ENCODE assay signal across 9 cellular contexts in genomic region chr22:20430641-20431519, GRCh38. TPM values are rescaled to one million over a fixed set of nuclear protein-coding genes. Genes with fewer than 3 reads are reported as not detected.
DNase-seq lines count a peak whose midpoint lies in the region; ATAC-seq and TF ChIP-seq lines count a peak whose summit lies in the region.
"Had no signal": no experiment of that assay in that cellular context is flagged by ENCODE, and none has a peak within 500 bp of the region (broad histone marks: within the 10 kb centered on the region; RNA-seq: fewer than 3 reads in every experiment).

No MANE protein-coding gene starts in this region.

- dilution Hi-C loops in mammary epithelial cell (cut with HindIII; ENCODE audit: low sequenced_read_pairs) = loop anchor here (5.0 kb wide), 1 partner anchor 36 kb away; no protein-coding TSS in a partner anchor

- no peak overlapping the region for H3K9ac ChIP-seq in mammary epithelial cell (ENCODE audit: insufficient read depth, low read length)

- H3K79me2 ChIP-seq in mammary epithelial cell (ENCODE audit: insufficient read depth, low read length) = no peaks in the 10 kb centered on the region

- ATAC-seq in left lung (peak; percentile 79), HG02981 (IDR thresholded peaks at IDR 0.05; ENCODE audit: unreplicated experiment) (no peak)

- H4K20me1 ChIP-seq in mammary epithelial cell (ENCODE audit: insufficient read depth, low read length) = peaks cover 4% of the 10 kb centered on the region

- CTCF ChIA-PET in mammary epithelial cell (lab: Charles Lee; ENCODE audit: low non-redundant PET) = no interaction called here

- whole genome bisulfite sequencing in mammary epithelial cell (ENCODE audit: low coverage, missing lambda C conversion rate) = 88% methylated on average over 4 of the region's 106 CpGs

- BruUV-seq in mammary epithelial cell (replicated peaks; lab: Mats Ljungman, UMichigan) = no TSS peak

- H3K4me1 ChIP-seq in mammary epithelial cell (ENCODE audit: insufficient read depth, low read length) (peaks cover 14% of the 10 kb centered on the region), left lung (peaks cover 16 to 38% of the 10 kb centered on the region in 2 donors)

- H3K27me3 ChIP-seq in mammary epithelial cell (ENCODE audit: insufficient read depth, low read length) (peaks cover 7% of the 10 kb centered on the region), left lung (peaks cover 16 to 98% of the 10 kb centered on the region in 2 donors)
- H3K27me3 ChIP-seq: tibial artery had no signal

- in situ Hi-C loops in mammary epithelial cell (cut with MboI; ENCODE audit: low sequenced_read_pairs in 2 of 2) = no loop called here

- intact Hi-C loops in mammary epithelial cell (cut with micrococcal nuclease) (no loop called here), left lung (cut with DNase I) (no loop called here)

- H3K9me3 ChIP-seq in mammary epithelial cell (replicated peaks; ENCODE audit: insufficient read depth, low read length) (no peaks in the 10 kb centered on the region), left lung (no peaks in the 10 kb centered on the region)
- H3K9me3 ChIP-seq: tibial artery had no signal

- peak overlapping the region; percentile 84 for H3K4me2 ChIP-seq in mammary epithelial cell (ENCODE audit: insufficient read depth, low read depth, low read length)

- H2AFZ ChIP-seq in mammary epithelial cell (ENCODE audit: low read depth, low read length) = peak overlapping the region; percentile 69

- H3K27ac ChIP-seq in mammary epithelial cell (ENCODE audit: insufficient read depth, low read depth, low read length) (no peak overlapping the region), left lung (no peak overlapping the region)
- H3K27ac ChIP-seq: tibial artery had no signal

- TF ChIP-seq CTCF in mammary epithelial cell (conservative IDR thresholded peaks at IDR 0.05 in 1 of 2, IDR thresholded peaks at IDR 0.05 in 1 of 2; ENCODE audit: extremely low read depth in 1 of 2, insufficient read depth in 1 of 2, low read depth in 1 of 2, low read length in 2 of 2) (peak; percentile 22 to 50), left lung (IDR thresholded peaks at IDR 0.05) (no peak)

- H3K36me3 ChIP-seq in mammary epithelial cell (ENCODE audit: insufficient read depth, low read length) (no peaks in the 10 kb centered on the region), left lung (peaks cover 0 to 4% of the 10 kb centered on the region in 2 donors)

- H3K4me3 ChIP-seq in mammary epithelial cell (replicated peaks in 1 of 3; ENCODE audit: insufficient read depth in 1 of 3, low read depth in 2 of 3, low read length in 3 of 3) = peak overlapping the region in 2 of 3 experiments; percentile 14 to 37
- H3K4me3 ChIP-seq in left lung = peak overlapping the region in 1 of 2 donors; percentile 24
- H3K4me3 ChIP-seq: tibial artery had no signal

- DNase-seq in DMS79 treated with DMSO at 0.1 percent for 48 hours (lab: John Stamatoyannopoulos, UW) = peak; percentile 3
- no peak for DNase-seq in DMS79 (lab: John Stamatoyannopoulos, UW)
- peak in 4 of 5 donors; percentile 46 to 76 (median 54) for DNase-seq in T-helper 1 cell
- DNase-seq in mammary epithelial cell = peak; percentile 48
- peak; percentile 41 to 88 for DNase-seq in left lung
- peak; percentile 67 for DNase-seq in stimulated activated CD8-positive, alpha-beta memory T cell treated with anti-CD3 and anti-CD28 coated beads, Interleukin-4, amount 100 ng/mL, for 48 hours
- no peak for DNase-seq in AG08395 (ENCODE audit: low spot score)

RNA-seq across cellular contexts. Expression of gene SCARF2, which starts 6.7 kb away (rescaled TPM):
- total RNA-seq in mammary epithelial cell = 1 to 10 TPM; 1.1 to 1.5 TPM
- polyA plus RNA-seq in mammary epithelial cell = 0.08 TPM
- polyA minus RNA-seq in mammary epithelial cell = not detected
- total RNA-seq in left lung = 10 to 100 TPM; 22.9 to 24.1 TPM

RNA-seq across cellular contexts. Expression of gene ZNF74, which starts 36.9 kb away (rescaled TPM):
- 10 to 100 TPM in 1 of 2 donors, 1 to 10 TPM in 1; 7.8 to 12.8 TPM for total RNA-seq in mammary epithelial cell
- polyA plus RNA-seq in mammary epithelial cell = 5.9 TPM
- polyA minus RNA-seq in mammary epithelial cell = 0.26 TPM
- 10 to 100 TPM; 11.0 to 13.5 TPM for total RNA-seq in left lung

Comparison
In these comparisons a context has a peak if more than half of its experiments do, and no peak if none do; other contexts are left out.
1. DNase-seq: peak in DMS79 treated with DMSO at 0.1 percent for 48 hours (single experiment), T-helper 1 cell (4 of 5), mammary epithelial cell (single experiment), left lung (2 of 2) and stimulated activated CD8-positive, alpha-beta memory T cell treated with anti-CD3 and anti-CD28 coated beads, Interleukin-4, amount 100 ng/mL, for 48 hours (single experiment); none in DMS79 (single experiment) and AG08395 (single experiment).
2. CTCF ChIP-seq: peak in mammary epithelial cell (2 of 2); none in left lung (0 of 2).
3. RNA of gene SCARF2, which starts 6.7 kb away (total RNA-seq): 22.9 to 24.1 TPM in left lung; 1.1 to 1.5 TPM in mammary epithelial cell; every median in the first group is over 4 times any median in the second.